24 cellular contexts compared by ENCODE assay signal in the genomic region with DNA sequence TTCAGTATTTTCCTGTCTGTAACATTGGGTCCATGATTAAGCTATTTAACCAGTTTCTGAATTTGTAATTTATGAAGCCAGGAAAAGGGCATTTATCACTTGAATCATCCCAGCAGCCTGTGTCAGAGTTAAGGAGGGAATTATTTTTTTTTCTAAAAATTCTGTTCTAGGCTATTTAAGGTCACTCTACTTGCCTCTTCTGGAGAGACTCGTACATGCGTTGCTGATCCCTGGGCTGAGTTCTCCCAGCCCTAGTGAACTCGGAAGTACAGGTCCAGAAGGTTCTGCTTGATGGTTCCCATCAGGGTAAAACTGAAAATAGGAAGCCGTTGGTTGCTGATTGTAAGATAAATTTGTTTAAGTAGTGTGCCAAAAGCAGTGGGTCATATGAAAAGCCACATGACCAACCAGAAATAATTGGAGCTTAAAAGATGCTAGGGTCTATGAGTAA.
DNase-seq lines count a peak whose midpoint lies in the region; ATAC-seq, FAIRE-seq and TF ChIP-seq lines count a peak whose summit lies in the region.
"Had no signal": no experiment of that assay in that cellular context is flagged by ENCODE, and none has a peak within 500 bp of the region (broad histone marks: within the 10 kb centered on the region; RNA-seq: fewer than 3 reads in every experiment).

No MANE protein-coding gene starts in this region.

- no peak overlapping the region for H3K4ac ChIP-seq in mesenchymal stem cell (ENCODE audit: low read depth in 1 of 2, low read length in 2 of 2)

- TF ChIP-seq POLR2A in uterus (IDR thresholded peaks at IDR 0.05) (no peak), H54 (IDR thresholded peaks at IDR 0.05; ENCODE audit: low read depth, low read length) (no peak), esophagus squamous epithelium (IDR thresholded peaks at IDR 0.05) (no peak)

- no peak overlapping the region for H3K9ac ChIP-seq in mesenchymal stem cell (ENCODE audit: low read length)
- H3K9ac ChIP-seq: KMS-11 had no signal

- H2BK120ac ChIP-seq in mesenchymal stem cell (ENCODE audit: low read depth, low read length), result no peak overlapping the region

- H2BK5ac ChIP-seq in mesenchymal stem cell (ENCODE audit: low read depth, low read length, poor library complexity, severe bottlenecking), result no peak overlapping the region

- intact Hi-C loops in left cardiac atrium (cut with DNase I), result no loop called here
- intact Hi-C loops in left ventricle myocardium inferior (cut with micrococcal nuclease), result no loop called here
- intact Hi-C loops in uterus (cut with DNase I; ENCODE audit: low total_unique reads), result no loop called here
- intact Hi-C loops in esophagus squamous epithelium (cut with DNase I), result no loop called here

- H3K14ac ChIP-seq in mesenchymal stem cell (ENCODE audit: low read length in 2 of 2), result no peak overlapping the region

- DNase-seq in left cardiac atrium (no peak), left ventricle myocardium inferior (no peak), amniotic epithelial cell (ENCODE audit: low read depth) (peak; percentile 86), mesenchymal stem cell (no peak), uterus (no peak), H54 (ENCODE audit: insufficient read length, low spot score) (no peak), esophagus squamous epithelium (lab: John Stamatoyannopoulos, UW) (no peak), NAMALWA (ENCODE audit: low spot score) (no peak)
- DNase-seq: activated CD4-positive, alpha-beta T cell treated with anti-CD3 and anti-CD28 coated beads, Interleukin-2, amount 50 U/mL, for 1 hour; activated CD8-positive, alpha-beta memory T cell treated with anti-CD3 and anti-CD28 coated beads, Interleukin-2, amount 50 U/mL, for 4 hours; C1 segment of cervical spinal cord; DMS153; dorsolateral prefrontal cortex; mucosa of descending colon; NCI-H1105; NCI-H2081 treated with DMSO at 0.1 percent for 48 hours; retina; stimulated activated naive CD4-positive, alpha-beta T cell; T-cell; upper lobe of left lung had no signal

- TF ChIP-seq CTCF in left ventricle myocardium inferior (IDR thresholded peaks at IDR 0.05; ENCODE audit: borderline replicate concordance) (no peak), uterus (IDR thresholded peaks at IDR 0.05) (no peak), esophagus squamous epithelium (IDR thresholded peaks at IDR 0.05) (no peak)

- no peak for FAIRE-seq in H54 (lab: Jason Lieb, UNC)
- FAIRE-seq: A204.1, GM12892 had no signal

- H2BK15ac ChIP-seq in mesenchymal stem cell (ENCODE audit: low read depth, poor library complexity, severe bottlenecking), result no peak overlapping the region

- H3K36me3 ChIP-seq in left ventricle myocardium inferior, result no peaks in the 10 kb centered on the region
- no peaks in the 10 kb centered on the region for H3K36me3 ChIP-seq in mesenchymal stem cell (ENCODE audit: control insufficient read depth in 1 of 2, insufficient read depth in 2 of 2, low read depth in 1 of 2, low read length in 2 of 2)
- no peaks in the 10 kb centered on the region for H3K36me3 ChIP-seq in uterus
- H3K36me3 ChIP-seq in esophagus squamous epithelium, result no peaks in the 10 kb centered on the region
- H3K36me3 ChIP-seq: upper lobe of left lung had no signal

- no peak overlapping the region for H3K23ac ChIP-seq in mesenchymal stem cell (ENCODE audit: low read length in 2 of 2)

- ATAC-seq in left cardiac atrium, result peak; percentile 30 to 58
- ATAC-seq: mucosa of descending colon, T-cell had no signal

- no peaks in the 10 kb centered on the region for H3K79me1 ChIP-seq in mesenchymal stem cell (replicated peaks; ENCODE audit: low read length, poor library complexity, severe bottlenecking)

- no peak overlapping the region for H3K4me2 ChIP-seq in mesenchymal stem cell (ENCODE audit: low read length, poor library complexity, severe bottlenecking)
- H3K4me2 ChIP-seq: KMS-11 had no signal

- H3K27ac ChIP-seq in left ventricle myocardium inferior (replicated peaks), result no peak overlapping the region
- peak overlapping the region; percentile 44 for H3K27ac ChIP-seq in mesenchymal stem cell (ENCODE audit: low read length, poor library complexity, severe bottlenecking)
- H3K27ac ChIP-seq in uterus, result peak overlapping the region; percentile 27 to 52
- peak overlapping the region in 2 of 4 donors; percentile 54 to 55 for H3K27ac ChIP-seq in esophagus squamous epithelium
- H3K27ac ChIP-seq: dorsolateral prefrontal cortex, epithelial cell of prostate, KMS-11, upper lobe of left lung had no signal

- H3K4me3 ChIP-seq in left ventricle myocardium inferior (no peak overlapping the region), mesenchymal stem cell (ENCODE audit: insufficient read depth in 1 of 2, low read depth in 1 of 2, low read length in 2 of 2) (no peak overlapping the region), uterus (no peak overlapping the region), esophagus squamous epithelium (no peak overlapping the region)
- H3K4me3 ChIP-seq: dorsolateral prefrontal cortex, mucosa of descending colon, upper lobe of left lung had no signal

- H3K27me3 ChIP-seq in left ventricle myocardium inferior (ENCODE audit: low read depth), result no peaks in the 10 kb centered on the region
- no peaks in the 10 kb centered on the region for H3K27me3 ChIP-seq in mesenchymal stem cell (ENCODE audit: control insufficient read depth in 1 of 2, insufficient read depth in 1 of 2, low read length in 2 of 2)
- no peaks in the 10 kb centered on the region for H3K27me3 ChIP-seq in uterus
- no peaks in the 10 kb centered on the region for H3K27me3 ChIP-seq in esophagus squamous epithelium
- H3K27me3 ChIP-seq: dorsolateral prefrontal cortex, upper lobe of left lung had no signal

- H3K4me1 ChIP-seq in left ventricle myocardium inferior, result peaks cover 6% of the 10 kb centered on the region
- peaks cover 5% of the 10 kb centered on the region for H3K4me1 ChIP-seq in mesenchymal stem cell (ENCODE audit: control insufficient read depth, insufficient read depth, low read depth, low read length)
- H3K4me1 ChIP-seq in uterus, result no peaks in the 10 kb centered on the region
- H3K4me1 ChIP-seq in esophagus squamous epithelium, result peaks cover 0 to 34% (median 9%) of the 10 kb centered on the region in 3 donors

- H3K9me3 ChIP-seq in left ventricle myocardium inferior (replicated peaks), result no peaks in the 10 kb centered on the region
- no peaks in the 10 kb centered on the region for H3K9me3 ChIP-seq in mesenchymal stem cell (ENCODE audit: control insufficient read depth, low read length)
- H3K9me3 ChIP-seq in uterus, result no peaks in the 10 kb centered on the region
- no peaks in the 10 kb centered on the region for H3K9me3 ChIP-seq in esophagus squamous epithelium
- H3K9me3 ChIP-seq: mucosa of descending colon, upper lobe of left lung had no signal

- no peak overlapping the region for H3K18ac ChIP-seq in mesenchymal stem cell (ENCODE audit: low read depth in 1 of 2, low read length in 2 of 2)

- no peak overlapping the region for H2BK12ac ChIP-seq in mesenchymal stem cell (ENCODE audit: low read length in 2 of 2)

- peak overlapping the region; percentile 96 for H2AK5ac ChIP-seq in mesenchymal stem cell (ENCODE audit: low read length, severe bottlenecking)

- 76% methylated on average over 4 of the region's 4 CpGs for WGBS in mesenchymal stem cell
- 50 to 54% methylated on average over 4 of the region's 4 CpGs for WGBS in esophagus squamous epithelium, 2 donors

- no peak overlapping the region for H4K91ac ChIP-seq in mesenchymal stem cell (ENCODE audit: low read length)

- H2AFZ ChIP-seq in mesenchymal stem cell (ENCODE audit: low read depth, low read length), result no peak overlapping the region

- H4K8ac ChIP-seq in mesenchymal stem cell (ENCODE audit: low read length), result no peak overlapping the region
